ENCODE assay signal across 8 cellular contexts in the genomic region with DNA sequence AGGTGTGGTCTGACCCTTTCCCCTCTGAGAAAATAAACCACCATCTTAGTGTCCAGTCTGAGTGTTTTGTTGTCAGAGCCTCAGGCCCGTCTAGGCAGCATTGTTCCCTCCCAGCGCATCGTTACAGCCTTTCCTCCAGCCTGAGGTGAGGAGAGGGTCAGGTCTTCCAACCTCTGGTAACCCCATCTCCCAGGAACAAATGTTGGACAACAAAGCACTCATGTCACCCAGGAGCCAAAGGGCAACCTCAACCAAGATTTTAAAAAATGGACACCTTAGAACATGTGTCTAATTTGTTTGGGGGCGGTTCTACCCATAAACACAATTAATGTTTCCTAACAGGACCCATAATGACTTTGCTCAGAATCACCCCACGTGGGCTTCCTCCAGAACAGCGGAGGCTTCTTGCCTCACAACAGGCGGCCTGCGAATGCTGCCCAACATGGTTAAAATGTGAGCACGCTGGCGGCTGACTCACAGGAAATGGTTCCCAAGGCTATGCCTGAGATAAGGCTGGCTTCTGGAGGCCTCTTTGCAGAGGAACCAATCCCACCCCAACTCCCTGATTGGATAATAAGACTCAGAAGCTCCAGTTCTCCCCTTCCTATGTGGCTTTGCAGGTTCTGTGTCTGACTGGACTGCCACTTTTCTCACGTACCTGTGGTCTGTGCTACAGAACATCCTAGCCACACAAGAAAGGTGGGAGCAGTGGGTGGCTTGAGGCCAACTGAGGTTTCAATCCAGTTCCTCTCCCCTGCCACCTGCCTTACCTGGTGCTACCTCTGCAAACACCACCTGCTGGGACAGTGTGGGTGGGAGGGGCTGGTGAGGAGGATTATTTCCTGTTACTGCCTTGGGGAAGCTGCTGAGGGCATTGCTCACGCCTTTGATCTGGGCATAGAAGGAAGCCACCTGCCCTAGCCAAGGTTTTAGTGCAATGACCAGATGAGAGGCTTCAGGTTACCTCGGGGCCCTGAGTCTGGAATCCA.
A peak's percentile ranks its signal among the peaks of the same experiment; 100 is the strongest.
DNase-seq lines count a peak whose midpoint lies in the region; ATAC-seq, FAIRE-seq and TF ChIP-seq lines count a peak whose summit lies in the region.

No MANE protein-coding gene starts in this region.

- no peak overlapping the region for H2BK120ac ChIP-seq in H1 (replicated peaks; ENCODE audit: low read depth, low read length)

- no peak overlapping the region for H3K4me2 ChIP-seq in H1 (ENCODE audit: insufficient read depth in 1 of 2, low read depth in 2 of 2, low read length in 2 of 2)

- H3K4me3 ChIP-seq in H1 (ENCODE audit: extremely low read depth in 1 of 4, insufficient read depth in 2 of 4, low read depth in 3 of 4, low read length in 4 of 4) = no peak overlapping the region

- peak overlapping the region; percentile 42; the same call in 1 of the 2 replicates for H2AK5ac ChIP-seq in H1 (ENCODE audit: low read depth, low read length)

- no peaks in the 10 kb centered on the region for H3K9me3 ChIP-seq in H1 (ENCODE audit: insufficient read depth in 2 of 2, low read depth in 1 of 2, low read length in 1 of 2)

- TF ChIP-seq RAD21 in H1 (IDR thresholded peaks at IDR 0.05 in 1 of 2, conservative IDR thresholded peaks at IDR 0.05 in 1 of 2; ENCODE audit: low read depth in 2 of 2, low read length in 2 of 2) = no peak

- H3K36me3 Mint-ChIP-seq in chondrocyte (ENCODE audit: low read depth) = no peaks in the 10 kb centered on the region

- H2BK20ac ChIP-seq in H1 (ENCODE audit: low read length) = peak overlapping the region; percentile 96

- no peak overlapping the region for H3K23ac ChIP-seq in H1 (ENCODE audit: insufficient read length)

- POLR2A ChIA-PET in H1 (lab: Charles Lee; ENCODE audit: partially characterized antibody) = interaction anchor here (1.3 kb wide), 1 partner anchor 16 kb away, joined by 3 read pairs; no protein-coding TSS in a partner anchor

- no peak overlapping the region for H3K56ac ChIP-seq in H1 (replicated peaks; ENCODE audit: insufficient read length, low read depth, low read length)

- CTCF ChIA-PET in H1 (lab: Charles Lee; ENCODE audit: partially characterized antibody) = interaction anchor here (1.0 kb wide), 1 partner anchor 307 kb away, joined by 4 read pairs; no protein-coding TSS in a partner anchor

- no peaks in the 10 kb centered on the region for H3K36me3 ChIP-seq in H1 (ENCODE audit: control insufficient read depth in 2 of 4, insufficient read depth in 4 of 4, low read length in 3 of 4)

- no peaks in the 10 kb centered on the region for H3K27me3 ChIP-seq in H1 (replicated peaks in 1 of 4; ENCODE audit: control insufficient read depth in 3 of 4, extremely low read depth in 1 of 4, insufficient read depth in 3 of 4, low read length in 3 of 4)

- TF ChIP-seq CTCF in H1 (IDR thresholded peaks at IDR 0.05; ENCODE audit: control extremely low read depth in 1 of 3, insufficient read depth in 1 of 3, low read depth in 1 of 3, low read length in 3 of 3) = no peak
- TF ChIP-seq CTCF in chondrocyte (IDR thresholded peaks at IDR 0.05) = no peak

- no peak overlapping the region for H3K9ac ChIP-seq in H1 (replicated peaks in 1 of 4; ENCODE audit: extremely low read depth in 1 of 4, low read depth in 3 of 4, low read length in 3 of 4)

- 85% methylated on average over 13 of the region's 13 CpGs; no CpG with 5 or more reads in 1 of the 2 experiments for WGBS in H1 (ENCODE audit: extremely low coverage in 1 of 2, insufficient coverage in 1 of 2, insufficient read length in 1 of 2, insufficient replicate concordance in 2 of 2, low coverage in 1 of 2, low lambda C conversion rate in 2 of 2, missing lambda C conversion rate in 1 of 2), 2 experiments

- no peak overlapping the region for H2AFZ ChIP-seq in H1 (ENCODE audit: low read length)

- H3K4me3 Mint-ChIP-seq in chondrocyte (ENCODE audit: unreplicated experiment) = no peak overlapping the region

- H2BK15ac ChIP-seq in H1 (ENCODE audit: low read length) = 0 out of 2 replicates have a peak overlapping the region, but pooled peaks have one; percentile 75

- H3K4ac ChIP-seq in H1 (replicated peaks; ENCODE audit: insufficient read length, low read depth, low read length) = no peak overlapping the region

- no peaks in the 10 kb centered on the region for H3K79me1 ChIP-seq in H1 (ENCODE audit: low read depth, low read length)

- H2BK5ac ChIP-seq in H1 (ENCODE audit: low read depth, low read length) = peak overlapping the region; percentile 17; the same call in 1 of the 2 replicates

- H3K27ac ChIP-seq in H1 (ENCODE audit: low read depth, low read length) = no peak overlapping the region

- H4K91ac ChIP-seq in H1 (replicated peaks; ENCODE audit: insufficient read length, low read length) = no peak overlapping the region

- no peaks in the 10 kb centered on the region for H3K9me3 Mint-ChIP-seq in chondrocyte (ENCODE audit: low read depth)

- H3K14ac ChIP-seq in H1 (ENCODE audit: insufficient read length) = no peak overlapping the region

- peak overlapping the region; percentile 70; the same call in 1 of the 2 replicates for H2BK12ac ChIP-seq in H1 (ENCODE audit: low read depth, low read length)

- H4K20me1 ChIP-seq in H1 (replicated peaks in 1 of 2; ENCODE audit: control insufficient read depth in 1 of 2, insufficient read depth in 2 of 2, low read length in 2 of 2) = no peaks in the 10 kb centered on the region

- H3K4me1 ChIP-seq in H1 (replicated peaks in 1 of 4; ENCODE audit: control insufficient read depth in 3 of 4, insufficient read depth in 4 of 4, low read length in 3 of 4) = peaks cover 11 to 28% (median 20%) of the 10 kb centered on the region in 4 experiments

- no peak for FAIRE-seq in H1 (lab: Jason Lieb, UNC)
- FAIRE-seq in HTR-8/SVneo (lab: Jason Lieb, UNC) = no peak

- no peak for TF ChIP-seq POLR2A in H1 (IDR thresholded peaks at IDR 0.05; ENCODE audit: control extremely low read depth in 1 of 2, low read depth in 2 of 2, low read length in 2 of 2)

- no peak overlapping the region for H3K27ac Mint-ChIP-seq in chondrocyte (ENCODE audit: unreplicated experiment)

- DNase-seq in DMS153 treated with DMSO at 0.1 percent for 48 hours (lab: John Stamatoyannopoulos, UW; ENCODE audit: unreplicated experiment) (peak; percentile 87), NCI-H1436 (lab: John Stamatoyannopoulos, UW) (peak; percentile 25), H1 (ENCODE audit: low read depth in 1 of 2, low spot score in 2 of 2) (no peak), non-pigmented ciliary epithelial cell (ENCODE audit: low read depth) (peak; percentile 88), HTR-8/SVneo (ENCODE audit: insufficient read length, low spot score) (no peak), chondrocyte (ENCODE audit: low spot score) (no peak)

- peaks cover 1% of the 10 kb centered on the region for H3K27me3 Mint-ChIP-seq in chondrocyte (ENCODE audit: low read depth)

- no peak overlapping the region for H4K5ac ChIP-seq in H1 (ENCODE audit: insufficient read length, low read depth, low read length)

- peaks cover 21% of the 10 kb centered on the region for H3K4me1 Mint-ChIP-seq in chondrocyte (ENCODE audit: low read depth)

- TF ChIP-seq EP300 in H1 (IDR thresholded peaks at IDR 0.05; ENCODE audit: borderline replicate concordance in 1 of 2, low read depth in 2 of 2, low read length in 2 of 2) = no peak

- H3K23me2 ChIP-seq in H1 (ENCODE audit: low read depth, low read length) = no peaks in the 10 kb centered on the region

- ATAC-seq in activated CD4-positive, CD25-positive, alpha-beta regulatory T cell treated with anti-CD3 and anti-CD28 coated beads, Interleukin-2, amount 50 U/mL, for 24 hours = peak; percentile 5 to 9
- no peak for ATAC-seq in HG03025 (IDR thresholded peaks at IDR 0.05; ENCODE audit: low FRiP score, unreplicated experiment)

- H4K8ac ChIP-seq in H1 (ENCODE audit: extremely low read depth, insufficient read depth, low read length) = no peak overlapping the region

- H3K18ac ChIP-seq in H1 (ENCODE audit: extremely low read depth, low read length) = no peak overlapping the region

- no peaks in the 10 kb centered on the region for H3K79me2 ChIP-seq in H1 (ENCODE audit: control insufficient read depth in 1 of 2, insufficient read depth in 2 of 2, low read length in 2 of 2)

TF ChIP-seq in H1, 55 proteins besides CTCF, POLR2A, EP300 and RAD21:
- no peak for TF ChIP-seq SRF (IDR thresholded peaks at IDR 0.05; ENCODE audit: low read depth, low read length)
- TF ChIP-seq KDM5A (IDR thresholded peaks at IDR 0.05; ENCODE audit: low read length) = no peak
- TF ChIP-seq, protein P1, sequence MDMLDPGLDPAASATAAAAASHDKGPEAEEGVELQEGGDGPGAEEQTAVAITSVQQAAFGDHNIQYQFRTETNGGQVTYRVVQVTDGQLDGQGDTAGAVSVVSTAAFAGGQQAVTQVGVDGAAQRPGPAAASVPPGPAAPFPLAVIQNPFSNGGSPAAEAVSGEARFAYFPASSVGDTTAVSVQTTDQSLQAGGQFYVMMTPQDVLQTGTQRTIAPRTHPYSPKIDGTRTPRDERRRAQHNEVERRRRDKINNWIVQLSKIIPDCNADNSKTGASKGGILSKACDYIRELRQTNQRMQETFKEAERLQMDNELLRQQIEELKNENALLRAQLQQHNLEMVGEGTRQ (IDR thresholded peaks at IDR 0.05; ENCODE audit: low read length) = no peak
- TF ChIP-seq POLR2AphosphoS5 (IDR thresholded peaks at IDR 0.05; ENCODE audit: low read depth, low read length) = no peak
- no peak for TF ChIP-seq RXRA (IDR thresholded peaks at IDR 0.05; ENCODE audit: insufficient read depth, low read depth, low read length)
- TF ChIP-seq, protein P2, sequence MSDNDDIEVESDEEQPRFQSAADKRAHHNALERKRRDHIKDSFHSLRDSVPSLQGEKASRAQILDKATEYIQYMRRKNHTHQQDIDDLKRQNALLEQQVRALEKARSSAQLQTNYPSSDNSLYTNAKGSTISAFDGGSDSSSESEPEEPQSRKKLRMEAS (IDR thresholded peaks at IDR 0.05) = peak; percentile 52
- TF ChIP-seq BRCA1 (IDR thresholded peaks at IDR 0.05; ENCODE audit: low read depth, low read length) = no peak
- TF ChIP-seq CREB1 (IDR thresholded peaks at IDR 0.05) = no peak

Comparison
In these comparisons a context has a peak if more than half of its experiments do, and no peak if none do; other contexts are left out.
1. DNase-seq: peak in DMS153 treated with DMSO at 0.1 percent for 48 hours (single experiment), NCI-H1436 (single experiment) and non-pigmented ciliary epithelial cell (single experiment); none in H1 (0 of 2), HTR-8/SVneo (single experiment) and chondrocyte (single experiment).